1 cellular context compared by ENCODE assay signal in genomic region chr12:131461096-131461495, GRCh38.
TF ChIP-seq lines count a peak whose summit lies in the region.

No MANE protein-coding gene starts in this region.

TF ChIP-seq in WTC11, 78 proteins besides CTCF, POLR2A, EP300 and RAD21 (continued from another document):
- TF ChIP-seq ARID4B (CRISPR knock-in tag; IDR thresholded peaks at IDR 0.05; ENCODE audit: borderline replicate concordance) (no peak), ATF6 (CRISPR knock-in tag; IDR thresholded peaks at IDR 0.05) (no peak), ZSCAN18 (CRISPR knock-in tag; IDR thresholded peaks at IDR 0.05) (no peak), ZNF425 (CRISPR knock-in tag; conservative IDR thresholded peaks at IDR 0.05) (no peak), ZMAT4 (CRISPR knock-in tag; IDR thresholded peaks at IDR 0.05) (no peak)
